8 cellular contexts compared by ENCODE assay signal in the genomic region with DNA sequence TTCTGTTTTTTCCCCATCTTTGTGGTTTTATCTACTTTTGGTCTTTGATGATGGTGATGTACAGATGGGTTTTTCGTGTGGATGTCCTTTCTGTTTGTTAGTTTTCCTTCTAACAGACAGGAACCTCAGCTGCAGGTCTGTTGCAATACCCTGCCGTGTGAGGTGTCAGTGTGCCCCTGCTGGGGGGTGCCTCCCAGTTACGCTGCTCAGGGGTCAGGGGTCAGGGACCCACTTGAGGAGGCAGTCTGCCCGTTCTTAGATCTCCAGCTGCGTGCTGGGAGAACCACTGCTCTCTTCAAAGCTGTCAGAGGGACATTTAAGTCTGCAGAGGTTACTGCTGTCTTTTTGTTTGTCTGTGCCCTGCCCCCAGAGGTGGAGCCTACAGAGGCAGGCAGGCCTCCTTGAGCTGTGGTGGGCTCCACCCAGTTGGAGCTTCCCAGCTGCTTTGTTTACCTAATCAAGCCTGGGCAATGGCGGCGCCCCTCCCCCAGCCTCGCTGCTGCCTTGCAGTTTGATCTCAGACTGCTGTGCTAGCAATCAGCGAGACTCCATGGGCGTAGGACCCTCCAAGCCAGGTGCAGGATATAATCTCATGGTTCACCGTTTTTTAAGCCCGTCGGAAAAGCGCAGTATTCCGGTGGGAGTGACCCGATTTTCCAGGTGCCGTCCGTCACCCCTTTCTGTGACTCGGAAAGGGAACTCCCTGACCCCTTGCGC.
DNase-seq lines count a peak whose midpoint lies in the region; ATAC-seq and TF ChIP-seq lines count a peak whose summit lies in the region.
"Not testable (repeated sequence)": the region's sequence is repeated elsewhere in the genome, so short reads cannot be mapped to it uniquely, and the experiment has no call there.

No MANE protein-coding gene starts in this region.

- H3K4me1 Mint-ChIP-seq in GM23338: peaks cover 11% of the 10 kb centered on the region
- H3K4me1 Mint-ChIP-seq in activated T-helper 17 cell treated with anti-CD3 and anti-CD28 coated beads, Interleukin-2, amount 50 U/mL, for 72 hours; osteocyte (ENCODE audit: unreplicated experiment): not testable (repeated sequence)

- TF ChIP-seq POLR2A in esophagus squamous epithelium (IDR thresholded peaks at IDR 0.05): not testable (repeated sequence)

- H3K27me3 ChIP-seq in GM23338 (ENCODE audit: insufficient read depth); esophagus squamous epithelium; hepatocyte; lower lobe of right lung (ENCODE audit: low read depth); upper lobe of right lung: not testable (repeated sequence)

- not testable (repeated sequence) for H3F3A ChIP-seq in GM23338 (replicated peaks; ENCODE audit: low read depth)

- not testable (repeated sequence) for H3K9me2 ChIP-seq in GM23338 (ENCODE audit: insufficient read depth); hepatocyte (replicated peaks; ENCODE audit: insufficient read depth)

- H3K4me3 ChIP-seq in GM23338 (peak overlapping the region; percentile 65), esophagus squamous epithelium (peak overlapping the region in 3 of 4 donors; percentile 7 to 34 (median 14)), upper lobe of right lung (peak overlapping the region; percentile 6)
- H3K4me3 ChIP-seq in hepatocyte, lower lobe of right lung: not testable (repeated sequence)

- H3K4me1 ChIP-seq in GM23338 (ENCODE audit: insufficient read depth); esophagus squamous epithelium; hepatocyte (ENCODE audit: insufficient read depth); lower lobe of right lung; upper lobe of right lung: not testable (repeated sequence)

- H3K27ac Mint-ChIP-seq in GM23338: peak overlapping the region; percentile 86
- H3K27ac Mint-ChIP-seq in activated T-helper 17 cell treated with anti-CD3 and anti-CD28 coated beads, Interleukin-2, amount 50 U/mL, for 72 hours; osteocyte (ENCODE audit: unreplicated experiment): not testable (repeated sequence)

- H2AFZ ChIP-seq in GM23338 (peak overlapping the region; percentile 90; the same call in 1 of the 2 replicates), hepatocyte (peak overlapping the region; percentile 5)

- intact Hi-C loops in esophagus squamous epithelium (cut with DNase I); lower lobe of right lung (cut with DNase I); upper lobe of right lung (cut with DNase I): not testable (repeated sequence)

- ATAC-seq in GM23338; activated T-helper 17 cell treated with anti-CD3 and anti-CD28 coated beads, Interleukin-2, amount 50 U/mL, for 72 hours (replicated peaks); lower lobe of right lung; upper lobe of right lung: not testable (repeated sequence)

- peak overlapping the region; percentile 71 for H3K4me3 Mint-ChIP-seq in GM23338
- peak overlapping the region; percentile 31 for H3K4me3 Mint-ChIP-seq in activated T-helper 17 cell treated with anti-CD3 and anti-CD28 coated beads, Interleukin-2, amount 50 U/mL, for 72 hours
- H3K4me3 Mint-ChIP-seq in osteocyte (ENCODE audit: unreplicated experiment): peak overlapping the region; percentile 57

- H3K27ac ChIP-seq in GM23338 (ENCODE audit: low read depth): peak overlapping the region; percentile 87; the same call in 1 of the 2 replicates
- not testable (repeated sequence) for H3K27ac ChIP-seq in esophagus squamous epithelium, hepatocyte, lower lobe of right lung, upper lobe of right lung

- not testable (repeated sequence) for H3K9me3 ChIP-seq in esophagus squamous epithelium; hepatocyte (ENCODE audit: low read depth); lower lobe of right lung; upper lobe of right lung

- H4K20me1 ChIP-seq in GM23338 (replicated peaks; ENCODE audit: insufficient read depth); hepatocyte (ENCODE audit: insufficient read depth, poor library complexity, severe bottlenecking): not testable (repeated sequence)

- 64 to 67% methylated on average over 6 to 8 of the region's 20 CpGs for WGBS in esophagus squamous epithelium, 2 donors
- WGBS in hepatocyte (ENCODE audit: low lambda C conversion rate, missing lambda C conversion rate): 40% methylated on average over 19 of the region's 20 CpGs

- not testable (repeated sequence) for H3K27me3 Mint-ChIP-seq in GM23338 (ENCODE audit: insufficient read depth, low read depth, poor library complexity); osteocyte (ENCODE audit: unreplicated experiment)
- peaks cover 16% of the 10 kb centered on the region for H3K27me3 Mint-ChIP-seq in activated T-helper 17 cell treated with anti-CD3 and anti-CD28 coated beads, Interleukin-2, amount 50 U/mL, for 72 hours

- H3K36me3 ChIP-seq in GM23338 (ENCODE audit: insufficient read depth); esophagus squamous epithelium; hepatocyte (replicated peaks; ENCODE audit: insufficient read depth, low read depth); lower lobe of right lung; upper lobe of right lung: not testable (repeated sequence)

- not testable (repeated sequence) for H3K36me3 Mint-ChIP-seq in GM23338 (ENCODE audit: low read depth); activated T-helper 17 cell treated with anti-CD3 and anti-CD28 coated beads, Interleukin-2, amount 50 U/mL, for 72 hours (ENCODE audit: low read depth); osteocyte (ENCODE audit: unreplicated experiment)

- H3K79me2 ChIP-seq in GM23338 (replicated peaks; ENCODE audit: insufficient read depth); hepatocyte: not testable (repeated sequence)

- H3K4me2 ChIP-seq in GM23338 (peak overlapping the region; percentile 74), hepatocyte (peak overlapping the region; percentile 70)

- H3K9me3 Mint-ChIP-seq in GM23338; activated T-helper 17 cell treated with anti-CD3 and anti-CD28 coated beads, Interleukin-2, amount 50 U/mL, for 72 hours; osteocyte (ENCODE audit: unreplicated experiment): not testable (repeated sequence)

- DNase-seq in GM23338 (ENCODE audit: low spot score): peak; percentile 57
- peak; percentile 6 for DNase-seq in NCI-H510A (lab: John Stamatoyannopoulos, UW)
- not testable (repeated sequence) for DNase-seq in esophagus squamous epithelium (lab: John Stamatoyannopoulos, UW); osteocyte (ENCODE audit: extremely low spot score, unreplicated experiment)
- DNase-seq in hepatocyte (ENCODE audit: low spot score): peak; percentile 38
- DNase-seq in lower lobe of right lung: peak; percentile 45
- peak; percentile 63 for DNase-seq in upper lobe of right lung

- not testable (repeated sequence) for TF ChIP-seq CTCF in GM23338 (conservative IDR thresholded peaks at IDR 0.05; ENCODE audit: low read depth in 2 of 2); esophagus squamous epithelium (IDR thresholded peaks at IDR 0.05); hepatocyte (IDR thresholded peaks at IDR 0.05; ENCODE audit: poor library complexity); lower lobe of right lung (IDR thresholded peaks at IDR 0.05); osteocyte (IDR thresholded peaks at IDR 0.05); upper lobe of right lung (IDR thresholded peaks at IDR 0.05)

TF ChIP-seq in GM23338, 12 proteins besides CTCF, POLR2A, EP300 and RAD21:
- TF ChIP-seq ZNF114 (CRISPR knock-in tag; IDR thresholded peaks at IDR 0.05): peak; percentile 15; the same call in 1 of the 2 replicates
